8 cellular contexts compared by ENCODE assay signal in genomic region chr15:56243117-56243773, GRCh38. TPM values are rescaled to one million over a fixed set of nuclear protein-coding genes. Genes with fewer than 3 reads are reported as not detected.
DNase-seq lines count a peak whose midpoint lies in the region; ATAC-seq and TF ChIP-seq lines count a peak whose summit lies in the region.

No MANE protein-coding gene starts in this region.

- peaks cover 32% of the 10 kb centered on the region for H3K4me1 ChIP-seq in OCI-LY1 (ENCODE audit: insufficient read depth, low read length, severe bottlenecking)
- H3K4me1 ChIP-seq in neuron (ENCODE audit: insufficient read depth, low read length): peaks cover 28% of the 10 kb centered on the region
- peaks cover 22 to 29% of the 10 kb centered on the region in 2 donors for H3K4me1 ChIP-seq in thyroid gland

- intact Hi-C loops in thyroid gland (cut with DNase I): no loop called here

- H3K27me3 ChIP-seq in OCI-LY1 (ENCODE audit: insufficient read depth, low read length) (no peaks in the 10 kb centered on the region), neuron (ENCODE audit: insufficient read depth, low read length) (no peaks in the 10 kb centered on the region), thyroid gland (no peaks in the 10 kb centered on the region)

- H3K4me3 ChIP-seq in OCI-LY1 (ENCODE audit: low read depth, low read length, poor library complexity, severe bottlenecking) (peak overlapping the region; percentile 84), neuron (ENCODE audit: low read length) (peak overlapping the region; percentile 99), thyroid gland (replicated peaks in 1 of 3) (peak overlapping the region; percentile 65 to 82 (median 80))

- no peaks in the 10 kb centered on the region for H3K9me2 ChIP-seq in OCI-LY1 (ENCODE audit: low read depth, low read length)

- 0 to 1% methylated on average over 23 to 25 of the region's 39 CpGs for WGBS in thyroid gland, 2 donors

- DNase-seq in GM13977 (ENCODE audit: low spot score) (peak; percentile 51), activated gamma-delta T cell treated with Interleukin-2 at 50 U/mL for 16 hours (peak; percentile 38), germinal center (ENCODE audit: low spot score) (peak; percentile 54), thyroid gland (peak; percentile 44 to 48), NCI-H2196 (lab: John Stamatoyannopoulos, UW; ENCODE audit: unreplicated experiment) (no peak)

- peaks cover 52% of the 10 kb centered on the region for H3K79me2 ChIP-seq in OCI-LY1 (ENCODE audit: insufficient read depth, low read length)

- no peak for TF ChIP-seq CTCF in GM13977 (IDR thresholded peaks at IDR 0.05; ENCODE audit: extremely low read depth, insufficient read depth, missing control alignments)
- no peak for TF ChIP-seq CTCF in OCI-LY1 (IDR thresholded peaks at IDR 0.05; ENCODE audit: low read length)
- TF ChIP-seq CTCF in thyroid gland (IDR thresholded peaks at IDR 0.05): no peak

- no peaks in the 10 kb centered on the region; the same call in 1 of the 2 replicates for H3F3A ChIP-seq in OCI-LY1 (ENCODE audit: insufficient read depth, low read length)

- peak; percentile 14 for ATAC-seq in HG03139 (IDR thresholded peaks at IDR 0.05; ENCODE audit: unreplicated experiment)

- H3K9me3 ChIP-seq in OCI-LY1 (ENCODE audit: low read length) (no peaks in the 10 kb centered on the region), neuron (ENCODE audit: low read length) (peaks cover 2% of the 10 kb centered on the region), thyroid gland (no peaks in the 10 kb centered on the region)

- no peak for TF ChIP-seq POLR2A in thyroid gland (IDR thresholded peaks at IDR 0.05)

- H3K4me2 ChIP-seq in OCI-LY1 (ENCODE audit: low read length): peak overlapping the region; percentile 92

- no peak overlapping the region for H2AFZ ChIP-seq in OCI-LY1 (ENCODE audit: low read length)
- H2AFZ ChIP-seq in neuron (ENCODE audit: low read depth, low read length): no peak overlapping the region

- H3K27ac ChIP-seq in OCI-LY1 (ENCODE audit: low read depth, low read length, poor library complexity, severe bottlenecking) (peak overlapping the region; percentile 73), thyroid gland (peak overlapping the region; percentile 86 to 94 (median 88))

- H3K9ac ChIP-seq in OCI-LY1 (ENCODE audit: low read length): peak overlapping the region; percentile 96

- no peaks in the 10 kb centered on the region for H4K20me1 ChIP-seq in OCI-LY1 (ENCODE audit: insufficient read depth, low read length)

- in situ Hi-C loops in GM13977 (cut with MboI; ENCODE audit: low pct_unique_long_range_greater_than_20kb, low sequenced_read_pairs, unreplicated experiment): no loop called here

- H3K36me3 ChIP-seq in OCI-LY1 (ENCODE audit: insufficient read depth, low read length) (peaks cover 5% of the 10 kb centered on the region), neuron (ENCODE audit: insufficient read depth, low read length) (peaks cover 7% of the 10 kb centered on the region), thyroid gland (no peaks in the 10 kb centered on the region)

RNA-seq across cellular contexts. Expression of gene RFX7, which starts 0.4 kb away (rescaled TPM):
- 10 to 100 TPM in 3 of 4 donors, 1 to 10 TPM in 1; 9.7 to 12.6 (median 11.4) TPM for total RNA-seq in thyroid gland
